Comparison of ENCODE assay signal across 1 cellular context in the genomic region with DNA sequence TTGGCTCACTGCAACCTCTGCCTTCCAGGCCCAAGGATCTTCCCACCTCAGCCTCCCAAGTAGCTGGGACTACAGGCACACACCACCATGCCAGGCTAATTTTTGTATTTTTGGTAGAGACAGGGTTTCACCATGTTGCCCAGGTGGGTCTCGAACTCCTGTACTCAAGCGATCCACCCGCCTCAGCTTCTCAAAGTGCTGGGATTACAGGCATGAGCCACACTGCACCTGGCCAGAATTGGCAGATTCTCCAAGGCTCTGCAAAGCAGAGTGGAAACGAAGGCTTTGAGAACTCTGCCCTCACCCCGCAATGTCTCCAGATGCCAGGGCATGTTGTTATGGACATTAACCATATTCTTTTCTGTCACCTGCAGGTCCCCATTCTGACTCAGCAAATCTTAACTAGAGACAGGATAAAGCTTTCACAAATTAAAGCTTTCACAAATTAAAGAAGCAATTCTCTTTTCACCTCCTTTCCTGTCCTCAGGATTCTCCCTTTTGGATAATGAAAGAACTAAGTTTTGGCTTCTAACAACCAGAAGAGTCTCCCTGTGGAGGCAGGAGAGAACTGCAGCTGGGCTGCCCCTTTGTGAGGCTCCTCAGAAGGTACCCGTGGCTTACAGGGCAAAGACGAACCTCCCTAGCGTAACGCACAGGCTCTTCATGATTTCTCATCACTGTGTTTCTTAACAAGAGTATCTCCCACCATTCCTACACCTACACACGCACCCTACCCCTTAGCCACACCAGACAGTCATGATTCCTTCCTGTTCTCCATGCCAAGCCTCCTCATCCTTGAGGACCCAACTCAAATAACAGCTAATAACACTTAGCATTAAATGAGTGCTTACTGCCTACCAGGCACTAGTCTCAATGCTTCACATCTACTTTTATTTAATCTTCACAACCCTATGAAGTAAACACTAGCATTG.
TF ChIP-seq lines count a peak whose summit lies in the region.

No MANE protein-coding gene starts in this region.

TF ChIP-seq in GM12878, 131 proteins besides CTCF, POLR2A, EP300 and RAD21:
- TF ChIP-seq NBN (IDR thresholded peaks at IDR 0.05) (no peak), SRF (IDR thresholded peaks at IDR 0.05; ENCODE audit: low read depth in 2 of 2, low read length in 2 of 2) (no peak), ATF7 (IDR thresholded peaks at IDR 0.05; ENCODE audit: low read depth) (no peak), KAT2A (conservative IDR thresholded peaks at IDR 0.05; ENCODE audit: control insufficient read depth, low read depth, low read length) (no peak), SREBF1 (IDR thresholded peaks at IDR 0.05; ENCODE audit: low read length) (no peak), RUNX3 (IDR thresholded peaks at IDR 0.05; ENCODE audit: low read length) (no peak), POU2F2 (IDR thresholded peaks at IDR 0.05; ENCODE audit: borderline replicate concordance, low read depth, low read length) (no peak), CBFB (IDR thresholded peaks at IDR 0.05; ENCODE audit: low read depth) (no peak), E2F4 (IDR thresholded peaks at IDR 0.05; ENCODE audit: low read depth, low read length) (no peak), ZNF24 (IDR thresholded peaks at IDR 0.05) (no peak), RB1 (IDR thresholded peaks at IDR 0.05; ENCODE audit: borderline replicate concordance) (no peak), GABPA (IDR thresholded peaks at IDR 0.05; ENCODE audit: low read depth) (no peak)
- TF ChIP-seq, protein P1, sequence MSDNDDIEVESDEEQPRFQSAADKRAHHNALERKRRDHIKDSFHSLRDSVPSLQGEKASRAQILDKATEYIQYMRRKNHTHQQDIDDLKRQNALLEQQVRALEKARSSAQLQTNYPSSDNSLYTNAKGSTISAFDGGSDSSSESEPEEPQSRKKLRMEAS (IDR thresholded peaks at IDR 0.05; ENCODE audit: low read depth, low read length), result no peak
